ENCODE assay signal across 24 cellular contexts in genomic region chr1:241079459-241079858, GRCh38.
DNase-seq lines count a peak whose midpoint lies in the region; ATAC-seq, FAIRE-seq and TF ChIP-seq lines count a peak whose summit lies in the region.
"Had no signal": no experiment of that assay in that cellular context is flagged by ENCODE, and none has a peak within 500 bp of the region (broad histone marks: within the 10 kb centered on the region; RNA-seq: fewer than 3 reads in every experiment).

No MANE protein-coding gene starts in this region.

- H2BK5ac ChIP-seq in mesenchymal stem cell (ENCODE audit: low read depth, low read length, poor library complexity, severe bottlenecking) = no peak overlapping the region

- H3K4me2 ChIP-seq in GM23338 = no peak overlapping the region
- no peak overlapping the region for H3K4me2 ChIP-seq in mesenchymal stem cell (ENCODE audit: low read length, poor library complexity, severe bottlenecking)
- H3K4me2 ChIP-seq: A549; BLaER1 treated with 17β-estradiol and CSF1 and Interleukin-3, amounts not matched to agents 10 nM and 100 nM had no signal

- H3K4me3 ChIP-seq in GM23338 = no peak overlapping the region
- peak overlapping the region in 33 of 59 donors; percentile 0 to 49 (median 30) for H3K4me3 ChIP-seq in dorsolateral prefrontal cortex
- no peak overlapping the region for H3K4me3 ChIP-seq in mesenchymal stem cell (ENCODE audit: insufficient read depth in 1 of 2, low read depth in 1 of 2, low read length in 2 of 2)
- H3K4me3 ChIP-seq: A549; BLaER1 treated with 17β-estradiol and CSF1 and Interleukin-3, amounts not matched to agents 10 nM and 100 nM; HAP-1 had no signal

- no peak overlapping the region for H4K8ac ChIP-seq in mesenchymal stem cell (ENCODE audit: low read length)

- ATAC-seq in GM23338 (no peak), GM21619 (IDR thresholded peaks at IDR 0.05; ENCODE audit: unreplicated experiment) (no peak)
- ATAC-seq: A549 had no signal

- H3K27me3 Mint-ChIP-seq in GM23338 (ENCODE audit: insufficient read depth, low read depth, poor library complexity) (no peaks in the 10 kb centered on the region), brain (no peaks in the 10 kb centered on the region)
- H3K27me3 Mint-ChIP-seq: CD4-positive, alpha-beta T cell; CD8-positive, alpha-beta memory T cell had no signal

- H3K9me3 Mint-ChIP-seq in GM23338 (no peaks in the 10 kb centered on the region), brain (no peaks in the 10 kb centered on the region)
- H3K9me3 Mint-ChIP-seq: CD4-positive, alpha-beta T cell had no signal

- no peaks in the 10 kb centered on the region for H3K9me3 ChIP-seq in mesenchymal stem cell (ENCODE audit: control insufficient read depth, low read length)
- H3K9me3 ChIP-seq: A549; BE2C; BLaER1 treated with 17β-estradiol and CSF1 and Interleukin-3, amounts not matched to agents 10 nM and 100 nM; HAP-1 had no signal

- no peak overlapping the region for H3K14ac ChIP-seq in mesenchymal stem cell (ENCODE audit: low read length in 2 of 2)

- H3K27ac Mint-ChIP-seq in GM23338 (peak overlapping the region; percentile 15; the same call in 1 of the 2 replicates), brain (peak overlapping the region; percentile 5 to 92 (median 16))
- H3K27ac Mint-ChIP-seq: CD14-positive monocyte; CD4-positive, alpha-beta T cell; CD8-positive, alpha-beta memory T cell had no signal

- H3K4me3 Mint-ChIP-seq in GM23338 (no peak overlapping the region), brain (peak overlapping the region in 2 of 5 experiments; percentile 18 to 40)
- H3K4me3 Mint-ChIP-seq: CD14-positive monocyte; CD4-positive, alpha-beta T cell; CD8-positive, alpha-beta memory T cell had no signal

- peaks cover 4% of the 10 kb centered on the region; the same call in 1 of the 2 replicates for H3K4me1 ChIP-seq in GM23338 (ENCODE audit: insufficient read depth)
- H3K4me1 ChIP-seq in mesenchymal stem cell (ENCODE audit: control insufficient read depth, insufficient read depth, low read depth, low read length) = no peaks in the 10 kb centered on the region
- H3K4me1 ChIP-seq: A549; BE2C; BLaER1 treated with 17β-estradiol and CSF1 and Interleukin-3, amounts not matched to agents 10 nM and 100 nM; HAP-1 had no signal

- H3K4me1 Mint-ChIP-seq in GM23338 = peaks cover 9% of the 10 kb centered on the region
- H3K4me1 Mint-ChIP-seq in brain = peaks cover 16% of the 10 kb centered on the region
- H3K4me1 Mint-ChIP-seq: CD14-positive monocyte; CD8-positive, alpha-beta memory T cell had no signal

- no peaks in the 10 kb centered on the region for H3K79me1 ChIP-seq in mesenchymal stem cell (replicated peaks; ENCODE audit: low read length, poor library complexity, severe bottlenecking)

- H2BK15ac ChIP-seq in mesenchymal stem cell (ENCODE audit: low read depth, poor library complexity, severe bottlenecking) = no peak overlapping the region

- WGBS in mesenchymal stem cell = no CpG with 5 or more reads among the region's 1 CpG

- no peak overlapping the region for H3K9ac ChIP-seq in mesenchymal stem cell (ENCODE audit: low read length)
- H3K9ac ChIP-seq: BLaER1 treated with 17β-estradiol and CSF1 and Interleukin-3, amounts not matched to agents 10 nM and 100 nM had no signal

- H2BK12ac ChIP-seq in mesenchymal stem cell (ENCODE audit: low read length in 2 of 2) = no peak overlapping the region

- no peak for DNase-seq in D721Med (ENCODE audit: insufficient read length, low spot score)
- no peak for DNase-seq in GM23338 (ENCODE audit: low spot score)
- DNase-seq in dorsolateral prefrontal cortex = no peak
- DNase-seq in GM19240 (ENCODE audit: insufficient read length, low spot score) = no peak
- DNase-seq in NCI-H82 (lab: John Stamatoyannopoulos, UW) = no peak
- no peak for DNase-seq in mesenchymal stem cell
- DNase-seq: 8988T; ACHN; AML-193; BE2C; CD4-positive, alpha-beta T cell; CD8-positive, alpha-beta memory T cell; DMS53; DMS79 treated with DMSO at 0.1 percent for 48 hours; GOT3 had no signal

- intact Hi-C loops in dorsolateral prefrontal cortex (cut with DNase I) = no loop called here

- H3K27me3 ChIP-seq in GM23338 (ENCODE audit: insufficient read depth) = no peaks in the 10 kb centered on the region
- H3K27me3 ChIP-seq in dorsolateral prefrontal cortex = no peaks in the 10 kb centered on the region
- H3K27me3 ChIP-seq in mesenchymal stem cell (ENCODE audit: control insufficient read depth in 1 of 2, insufficient read depth in 1 of 2, low read length in 2 of 2) = no peaks in the 10 kb centered on the region
- H3K27me3 ChIP-seq: BE2C; BLaER1 treated with 17β-estradiol and CSF1 and Interleukin-3, amounts not matched to agents 10 nM and 100 nM had no signal

- H4K91ac ChIP-seq in mesenchymal stem cell (ENCODE audit: low read length) = no peak overlapping the region

- H3K36me3 Mint-ChIP-seq in GM23338 (ENCODE audit: low read depth) = no peaks in the 10 kb centered on the region
- no peaks in the 10 kb centered on the region for H3K36me3 Mint-ChIP-seq in brain
- H3K36me3 Mint-ChIP-seq: CD14-positive monocyte; CD8-positive, alpha-beta memory T cell had no signal

- H3K23ac ChIP-seq in mesenchymal stem cell (ENCODE audit: low read length in 2 of 2) = no peak overlapping the region

- FAIRE-seq in D721Med (lab: Jason Lieb, UNC) = peak; percentile 11
- FAIRE-seq: A549, G401.6, GM12892, H54 had no signal

- no peak overlapping the region for H3K18ac ChIP-seq in mesenchymal stem cell (ENCODE audit: low read depth in 1 of 2, low read length in 2 of 2)

- no peaks in the 10 kb centered on the region for H3F3A ChIP-seq in GM23338 (replicated peaks; ENCODE audit: low read depth)

- no peaks in the 10 kb centered on the region for H3K9me2 ChIP-seq in GM23338 (ENCODE audit: insufficient read depth)

- H3K27ac ChIP-seq in GM23338 (ENCODE audit: low read depth) = no peak overlapping the region
- H3K27ac ChIP-seq in dorsolateral prefrontal cortex = peak overlapping the region in 46 of 59 donors; percentile 2 to 83 (median 59)
- no peak overlapping the region for H3K27ac ChIP-seq in mesenchymal stem cell (ENCODE audit: low read length, poor library complexity, severe bottlenecking)
- H3K27ac ChIP-seq: A549; BLaER1 treated with 17β-estradiol and CSF1 and Interleukin-3, amounts not matched to agents 10 nM and 100 nM had no signal

- no peak overlapping the region for H2AK5ac ChIP-seq in mesenchymal stem cell (ENCODE audit: low read length, severe bottlenecking)

- TF ChIP-seq CTCF in D721Med (IDR thresholded peaks at IDR 0.05; ENCODE audit: insufficient read depth, missing control alignments) (no peak), GM23338 (conservative IDR thresholded peaks at IDR 0.05; ENCODE audit: low read depth in 2 of 2) (no peak), brain (conservative IDR thresholded peaks at IDR 0.05) (no peak), dorsolateral prefrontal cortex (IDR thresholded peaks at IDR 0.05 in 54 of 56, conservative IDR thresholded peaks at IDR 0.05 in 2 of 56; ENCODE audit: low read depth in 1 of 56, partially characterized antibody in 56 of 56) (no peak)

- no peaks in the 10 kb centered on the region for H3K36me3 ChIP-seq in GM23338 (ENCODE audit: insufficient read depth)
- H3K36me3 ChIP-seq in mesenchymal stem cell (ENCODE audit: control insufficient read depth in 1 of 2, insufficient read depth in 2 of 2, low read depth in 1 of 2, low read length in 2 of 2) = no peaks in the 10 kb centered on the region
- H3K36me3 ChIP-seq: BE2C; BLaER1 treated with 17β-estradiol and CSF1 and Interleukin-3, amounts not matched to agents 10 nM and 100 nM; HAP-1 had no signal

- H2AFZ ChIP-seq in GM23338 (no peak overlapping the region), mesenchymal stem cell (ENCODE audit: low read depth, low read length) (no peak overlapping the region)

- no peak overlapping the region for H2BK120ac ChIP-seq in mesenchymal stem cell (ENCODE audit: low read depth, low read length)

- no peak overlapping the region for H3K4ac ChIP-seq in mesenchymal stem cell (ENCODE audit: low read depth in 1 of 2, low read length in 2 of 2)

- no peaks in the 10 kb centered on the region for H4K20me1 ChIP-seq in GM23338 (replicated peaks; ENCODE audit: insufficient read depth)
- H4K20me1 ChIP-seq: BLaER1 treated with 17β-estradiol and CSF1 and Interleukin-3, amounts not matched to agents 10 nM and 100 nM had no signal

- H3K79me2 ChIP-seq in GM23338 (replicated peaks; ENCODE audit: insufficient read depth) = no peaks in the 10 kb centered on the region

TF ChIP-seq in GM23338, 12 proteins besides CTCF, POLR2A, EP300 and RAD21 (continues in another document):
- no peak for TF ChIP-seq POLR2AphosphoS5 (IDR thresholded peaks at IDR 0.05; ENCODE audit: low read depth)
- TF ChIP-seq, protein P1, sequence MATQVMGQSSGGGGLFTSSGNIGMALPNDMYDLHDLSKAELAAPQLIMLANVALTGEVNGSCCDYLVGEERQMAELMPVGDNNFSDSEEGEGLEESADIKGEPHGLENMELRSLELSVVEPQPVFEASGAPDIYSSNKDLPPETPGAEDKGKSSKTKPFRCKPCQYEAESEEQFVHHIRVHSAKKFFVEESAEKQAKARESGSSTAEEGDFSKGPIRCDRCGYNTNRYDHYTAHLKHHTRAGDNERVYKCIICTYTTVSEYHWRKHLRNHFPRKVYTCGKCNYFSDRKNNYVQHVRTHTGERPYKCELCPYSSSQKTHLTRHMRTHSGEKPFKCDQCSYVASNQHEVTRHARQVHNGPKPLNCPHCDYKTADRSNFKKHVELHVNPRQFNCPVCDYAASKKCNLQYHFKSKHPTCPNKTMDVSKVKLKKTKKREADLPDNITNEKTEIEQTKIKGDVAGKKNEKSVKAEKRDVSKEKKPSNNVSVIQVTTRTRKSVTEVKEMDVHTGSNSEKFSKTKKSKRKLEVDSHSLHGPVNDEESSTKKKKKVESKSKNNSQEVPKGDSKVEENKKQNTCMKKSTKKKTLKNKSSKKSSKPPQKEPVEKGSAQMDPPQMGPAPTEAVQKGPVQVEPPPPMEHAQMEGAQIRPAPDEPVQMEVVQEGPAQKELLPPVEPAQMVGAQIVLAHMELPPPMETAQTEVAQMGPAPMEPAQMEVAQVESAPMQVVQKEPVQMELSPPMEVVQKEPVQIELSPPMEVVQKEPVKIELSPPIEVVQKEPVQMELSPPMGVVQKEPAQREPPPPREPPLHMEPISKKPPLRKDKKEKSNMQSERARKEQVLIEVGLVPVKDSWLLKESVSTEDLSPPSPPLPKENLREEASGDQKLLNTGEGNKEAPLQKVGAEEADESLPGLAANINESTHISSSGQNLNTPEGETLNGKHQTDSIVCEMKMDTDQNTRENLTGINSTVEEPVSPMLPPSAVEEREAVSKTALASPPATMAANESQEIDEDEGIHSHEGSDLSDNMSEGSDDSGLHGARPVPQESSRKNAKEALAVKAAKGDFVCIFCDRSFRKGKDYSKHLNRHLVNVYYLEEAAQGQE (IDR thresholded peaks at IDR 0.05; ENCODE audit: unreplicated experiment) = no peak

Comparison
In these comparisons a context has a peak if more than half of its experiments do, and no peak if none do; other contexts are left out.
1. H3K27ac ChIP-seq: peak in dorsolateral prefrontal cortex (46 of 59); none in GM23338 (single experiment) and mesenchymal stem cell (single experiment).
2. H3K4me3 ChIP-seq: peak in dorsolateral prefrontal cortex (33 of 59); none in GM23338 (single experiment) and mesenchymal stem cell (0 of 2).